In genomic region chrX:13309631-13310030, GRCh38 we compare ENCODE assay signal across 11 cellular contexts. TPM values are rescaled to one million over a fixed set of nuclear protein-coding genes. Genes with fewer than 3 reads are reported as not detected.
"Had no signal": no experiment of that assay in that cellular context is flagged by ENCODE, and none has a peak within 500 bp of the region (broad histone marks: within the 10 kb centered on the region; RNA-seq: fewer than 3 reads in every experiment).

No MANE protein-coding gene starts in this region.

- H3K27ac Mint-ChIP-seq: GM23338, H9, HFFc6 had no signal

- H3K4me3 Mint-ChIP-seq: GM23338, H9, HFFc6 had no signal

- H3K4me3 ChIP-seq: GM23338, K562 had no signal

- FAIRE-seq: H1, H54, HTR-8/SVneo, K562 had no signal

- H3K4me2 ChIP-seq: GM23338 had no signal

- H3K9me3 Mint-ChIP-seq: GM23338, HFFc6 had no signal

- ATAC-seq: GM23338, HCT116, K562 had no signal

- DNase-seq: H9, HFFc6, IMR-90, KG1 had no signal

- H2AFZ ChIP-seq: GM23338 had no signal

RNA-seq across cellular contexts. Expression of gene ATXN3L, which starts 10.2 kb away (rescaled TPM):
- total RNA-seq: GM23338, H1, H9, HFFc6, HT-29, IMR-90, K562 had no signal
